In genomic region chr13:44437356-44438233, GRCh38 we compare ENCODE assay signal across 8 cellular contexts.
DNase-seq lines count a peak whose midpoint lies in the region; ATAC-seq, FAIRE-seq and TF ChIP-seq lines count a peak whose summit lies in the region.

No MANE protein-coding gene starts in this region.

- peaks cover 10 to 38% of the 10 kb centered on the region in 2 donors for H3K4me1 Mint-ChIP-seq in stimulated activated naive B cell treated with anti-CD40 and anti-IgM and Interleukin-4, amounts not matched to agents 10 μg/mL and 1 μg/mL and 100 μg/mL, for 72 hours

- no peak for TF ChIP-seq EP300 in A549 (IDR thresholded peaks at IDR 0.05)

- H3K9me3 Mint-ChIP-seq in stimulated activated naive B cell treated with anti-CD40 and anti-IgM and Interleukin-4, amounts not matched to agents 10 μg/mL and 1 μg/mL and 100 μg/mL, for 72 hours, result no peaks in the 10 kb centered on the region

- no peaks in the 10 kb centered on the region for H3K27me3 Mint-ChIP-seq in stimulated activated naive B cell treated with anti-CD40 and anti-IgM and Interleukin-4, amounts not matched to agents 10 μg/mL and 1 μg/mL and 100 μg/mL, for 72 hours

- POLR2A ChIA-PET in A549 (lab: Yijun Ruan, JAX), result interaction anchor here (0.6 to 2.9 kb wide), 34 partner anchors 10 to 558 kb away, joined by 3 to 80 read pairs (median 6); partner anchors contain the start of genes CCDC122 and LACC1

- ATAC-seq in A549, result peak in 1 of 2 experiments; percentile 25; a peak in 2 of 6 replicates
- peak; percentile 47 to 50 for ATAC-seq in stimulated activated naive B cell treated with anti-CD40 and anti-IgM and Interleukin-4, amounts not matched to agents 10 μg/mL and 1 μg/mL and 100 μg/mL, for 72 hours (replicated peaks)
- no peak for ATAC-seq in HG02623 (IDR thresholded peaks at IDR 0.05; ENCODE audit: unreplicated experiment)

- CTCF ChIA-PET in A549 (lab: Yijun Ruan, JAX), result interaction anchor here (0.7 to 6.1 kb wide), 21 partner anchors 12 to 533 kb away, joined by 3 to 43 read pairs (median 4); no protein-coding TSS in a partner anchor

- H3K4me2 ChIP-seq in A549, result peak overlapping the region; percentile 91

- H3K27ac Mint-ChIP-seq in stimulated activated naive B cell treated with anti-CD40 and anti-IgM and Interleukin-4, amounts not matched to agents 10 μg/mL and 1 μg/mL and 100 μg/mL, for 72 hours, result no peak overlapping the region

- in situ Hi-C loops in astrocyte of the spinal cord (cut with HindIII; ENCODE audit: low sequenced_read_pairs), result loop anchor here (25.0 kb wide), 1 partner anchor 125 kb away; no protein-coding TSS in a partner anchor

- peaks cover 27% of the 10 kb centered on the region for H3K4me1 ChIP-seq in A549

- H3K4me3 ChIP-seq in A549, result peak overlapping the region; percentile 91
- peak overlapping the region; percentile 90 for H3K4me3 ChIP-seq in astrocyte of the spinal cord (ENCODE audit: low read depth, low read length)

- peak overlapping the region; percentile 29 to 90 for H3K4me3 Mint-ChIP-seq in stimulated activated naive B cell treated with anti-CD40 and anti-IgM and Interleukin-4, amounts not matched to agents 10 μg/mL and 1 μg/mL and 100 μg/mL, for 72 hours

- TF ChIP-seq CTCF in A549 (IDR thresholded peaks at IDR 0.05) (peak; percentile 61), GM10266 (IDR thresholded peaks at IDR 0.05; ENCODE audit: control insufficient read depth, insufficient read depth, low read depth, missing control alignments) (peak; percentile 32), astrocyte of the spinal cord (IDR thresholded peaks at IDR 0.05; ENCODE audit: low read depth, low read length) (peak; percentile 21)

- 8% methylated on average over 5 of the region's 5 CpGs for WGBS in A549 (ENCODE audit: missing lambda C conversion rate)

- no peak for FAIRE-seq in A549 (lab: Jason Lieb, UNC)

- H3K36me3 Mint-ChIP-seq in stimulated activated naive B cell treated with anti-CD40 and anti-IgM and Interleukin-4, amounts not matched to agents 10 μg/mL and 1 μg/mL and 100 μg/mL, for 72 hours, result peaks cover 0 to 5% of the 10 kb centered on the region in 2 donors

- peak overlapping the region; percentile 94 to 97 for H3K27ac ChIP-seq in A549

- peak; percentile 67 to 82 for TF ChIP-seq RAD21 in A549 (conservative IDR thresholded peaks at IDR 0.05 in 1 of 2, IDR thresholded peaks at IDR 0.05 in 1 of 2)

- TF ChIP-seq POLR2A in A549 (IDR thresholded peaks at IDR 0.05; ENCODE audit: low read length), result no peak

- no peaks in the 10 kb centered on the region for H3K9me3 ChIP-seq in A549

- DNase-seq in A549 (ENCODE audit: low read depth in 1 of 2, low spot score in 1 of 2) (peak in 1 of 2 experiments; percentile 49), GM10266 (ENCODE audit: extremely low spot score) (peak; percentile 44), NCI-H345 (lab: John Stamatoyannopoulos, UW) (peak; percentile 40), astrocyte of the spinal cord (ENCODE audit: low read depth, low spot score) (peak; percentile 77), inferior parietal cortex (ENCODE audit: extremely low spot score) (peak; percentile 87)
- DNase-seq in stimulated activated naive B cell treated with anti-CD40 and anti-IgM and Interleukin-4, amounts not matched to agents 10 μg/mL and 1 μg/mL and 100 μg/mL, for 72 hours, result no peak
- DNase-seq in effector CD8-positive, alpha-beta T cell (lab: John Stamatoyannopoulos, UW), result no peak

TF ChIP-seq in A549, 52 proteins besides CTCF, POLR2A, EP300 and RAD21:
- no peak for TF ChIP-seq HES2 (IDR thresholded peaks at IDR 0.05)
- TF ChIP-seq HOXB5 (CRISPR knock-in tag; IDR thresholded peaks at IDR 0.05), result no peak
- TF ChIP-seq SMC3 (IDR thresholded peaks at IDR 0.05), result peak; percentile 70

Comparison
In these comparisons a context has a peak if more than half of its experiments do, and no peak if none do; other contexts are left out.
1. DNase-seq: peak in GM10266 (single experiment), NCI-H345 (single experiment), astrocyte of the spinal cord (single experiment) and inferior parietal cortex (single experiment); none in stimulated activated naive B cell treated with anti-CD40 and anti-IgM and Interleukin-4, amounts not matched to agents 10 μg/mL and 1 μg/mL and 100 μg/mL, for 72 hours (single experiment) and effector CD8-positive, alpha-beta T cell (single experiment).
2. Peak in every context shown above with its lines, with median percentiles within 50 percentile points of each other: CTCF ChIP-seq.